In the genomic region with DNA sequence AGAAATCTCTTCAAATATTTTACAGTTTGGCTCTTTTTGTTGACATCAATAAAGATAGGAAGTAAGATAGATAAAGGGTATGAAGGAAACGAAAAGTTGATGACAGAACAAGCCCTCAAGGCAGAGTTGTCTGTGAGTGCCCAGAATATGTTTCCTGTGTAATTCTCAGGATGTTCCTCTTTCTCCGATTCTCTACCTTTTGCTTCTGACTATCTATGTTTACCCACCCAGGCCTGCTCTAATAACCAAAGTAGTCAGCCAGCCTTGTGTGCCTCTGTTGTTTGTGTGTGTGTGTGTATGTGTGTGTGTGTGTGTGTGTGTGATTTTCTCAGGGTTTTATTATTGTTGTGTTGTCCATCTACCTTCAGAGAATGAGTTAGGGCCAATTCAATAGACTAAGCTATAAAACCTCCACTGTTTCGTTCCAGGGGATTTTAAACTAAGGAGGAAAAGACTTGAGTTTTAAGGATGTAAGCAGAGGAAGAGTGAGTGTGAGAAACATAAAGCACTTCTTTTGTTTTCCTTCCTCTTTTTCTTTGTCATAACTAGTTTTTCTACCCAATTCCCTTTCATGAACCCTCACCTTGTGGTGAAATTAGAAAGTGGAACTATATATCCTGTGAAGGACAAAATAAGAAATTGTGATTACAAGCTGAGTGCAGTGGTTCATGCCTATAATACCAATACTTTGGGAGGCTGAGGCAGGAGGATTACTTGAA, we compare ENCODE assay signal across 14 cellular contexts.
DNase-seq lines count a peak whose midpoint lies in the region; ATAC-seq and TF ChIP-seq lines count a peak whose summit lies in the region.
"Had no signal": no experiment of that assay in that cellular context is flagged by ENCODE, and none has a peak within 500 bp of the region (broad histone marks: within the 10 kb centered on the region; RNA-seq: fewer than 3 reads in every experiment).

No MANE protein-coding gene starts in this region.

- no peak overlapping the region for H3K4me3 ChIP-seq in OCI-LY7 (ENCODE audit: low read depth, low read length, poor library complexity, severe bottlenecking)
- H3K4me3 ChIP-seq: pancreas had no signal

- ATAC-seq in GM19467 (IDR thresholded peaks at IDR 0.05; ENCODE audit: unreplicated experiment) (peak; percentile 60), HG03097 (IDR thresholded peaks at IDR 0.05; ENCODE audit: low FRiP score, unreplicated experiment) (peak; percentile 68)
- ATAC-seq: effector memory CD8-positive, alpha-beta T cell; HCT116 had no signal

- BruUV-seq in OCI-LY7 (replicated peaks; lab: Mats Ljungman, UMichigan): no TSS peak

- H4K20me1 ChIP-seq in OCI-LY7 (ENCODE audit: insufficient read depth, low read length): no peaks in the 10 kb centered on the region

- intact Hi-C loops in OCI-LY7 (cut with micrococcal nuclease; ENCODE audit: unreplicated experiment): no loop called here

- H3K36me3 ChIP-seq in OCI-LY7 (ENCODE audit: insufficient read depth, low read length): no peaks in the 10 kb centered on the region
- H3K36me3 ChIP-seq: pancreas had no signal

- H3K9me2 ChIP-seq in OCI-LY7 (ENCODE audit: insufficient read depth, low read length): no peaks in the 10 kb centered on the region

- DNase-seq in GDM1 (lab: John Stamatoyannopoulos, UW) (peak; percentile 15), OCI-LY7 (ENCODE audit: low spot score) (peak; percentile 1), HPDE6-E6E7 (ENCODE audit: extremely low spot score) (no peak), NCI-H2227 treated with DMSO at 0.1 percent for 48 hours (lab: John Stamatoyannopoulos, UW) (no peak), NCI-H446 treated with DMSO at 0.1 percent for 48 hours (lab: John Stamatoyannopoulos, UW) (no peak)
- no peak for DNase-seq in stimulated activated CD4-positive, alpha-beta T cell treated with anti-CD3 and anti-CD28 coated beads, Interleukin-4, amount 100 ng/mL, for 1 hour
- DNase-seq: activated naive CD4-positive, alpha-beta T cell treated with Interleukin-2 at 50 U/mL for 16 hours; C1 segment of cervical spinal cord; effector memory CD8-positive, alpha-beta T cell; pancreas; T-helper 9 cell had no signal

- H3K9me3 ChIP-seq in OCI-LY7 (ENCODE audit: low read length): no peaks in the 10 kb centered on the region
- H3K9me3 ChIP-seq: pancreas had no signal

- no peaks in the 10 kb centered on the region for H3K79me2 ChIP-seq in OCI-LY7 (ENCODE audit: insufficient read depth, low read depth, low read length)

- POLR2A ChIA-PET in OCI-LY7 (lab: Charles Lee): interaction anchor here (0.6 kb wide), 1 partner anchor 244 kb away, joined by 3 read pairs; no protein-coding TSS in a partner anchor

- H3K27ac ChIP-seq in OCI-LY7 (ENCODE audit: low read depth, low read length, poor library complexity, severe bottlenecking): no peak overlapping the region
- H3K27ac ChIP-seq: pancreas had no signal

- H3K4me1 ChIP-seq in OCI-LY7 (ENCODE audit: insufficient read depth, low read length, poor library complexity, severe bottlenecking): no peaks in the 10 kb centered on the region
- H3K4me1 ChIP-seq: pancreas had no signal

- CTCF ChIA-PET in OCI-LY7 (lab: Charles Lee; ENCODE audit: unreplicated experiment): no interaction called here

- TF ChIP-seq CTCF in OCI-LY7 (conservative IDR thresholded peaks at IDR 0.05; ENCODE audit: low read length): no peak

- H3K4me2 ChIP-seq in OCI-LY7 (ENCODE audit: low read length): no peak overlapping the region

- H2AFZ ChIP-seq in OCI-LY7 (ENCODE audit: low read length): no peak overlapping the region

Comparison
In these comparisons a context has a peak if more than half of its experiments do, and no peak if none do; other contexts are left out.
1. DNase-seq: peak in GDM1 (single experiment) and OCI-LY7 (single experiment); none in HPDE6-E6E7 (single experiment), stimulated activated CD4-positive, alpha-beta T cell treated with anti-CD3 and anti-CD28 coated beads, Interleukin-4, amount 100 ng/mL, for 1 hour (single experiment), NCI-H2227 treated with DMSO at 0.1 percent for 48 hours (single experiment) and NCI-H446 treated with DMSO at 0.1 percent for 48 hours (single experiment).